ENCODE assay signal across 10 cellular contexts in genomic region chr3:60708191-60708975, GRCh38.
A peak's percentile ranks its signal among the peaks of the same experiment; 100 is the strongest.
DNase-seq lines count a peak whose midpoint lies in the region; ATAC-seq lines count a peak whose summit lies in the region.
"Had no signal": no experiment of that assay in that cellular context is flagged by ENCODE, and none has a peak within 500 bp of the region (broad histone marks: within the 10 kb centered on the region; RNA-seq: fewer than 3 reads in every experiment).

No MANE protein-coding gene starts in this region.

- peaks cover 4 to 7% of the 10 kb centered on the region in 2 donors for H3K9me3 Mint-ChIP-seq in stimulated activated naive CD8-positive, alpha-beta T cell treated with anti-CD3 and anti-CD28 coated beads, Interleukin-15, amount 100 ng/mL, for 72 hours

- H3K4me2 ChIP-seq in skeletal muscle satellite cell (ENCODE audit: low read length), result peak overlapping the region; percentile 55

- H3K9ac ChIP-seq in skeletal muscle satellite cell (ENCODE audit: low read depth, low read length), result peak overlapping the region; percentile 33

- ATAC-seq in HG03439 (IDR thresholded peaks at IDR 0.05; ENCODE audit: unreplicated experiment), result no peak
- no peak for ATAC-seq in stimulated activated naive CD8-positive, alpha-beta T cell treated with anti-CD3 and anti-CD28 coated beads, Interleukin-15, amount 100 ng/mL, for 72 hours

- H3K4me3 ChIP-seq in skeletal muscle satellite cell (ENCODE audit: low read length), result no peak overlapping the region

- H3K4me3 Mint-ChIP-seq in stimulated activated naive CD8-positive, alpha-beta T cell treated with anti-CD3 and anti-CD28 coated beads, Interleukin-15, amount 100 ng/mL, for 72 hours, result no peak overlapping the region
- H3K4me3 Mint-ChIP-seq: naive B cell had no signal

- no peaks in the 10 kb centered on the region for H3K27me3 Mint-ChIP-seq in stimulated activated naive CD8-positive, alpha-beta T cell treated with anti-CD3 and anti-CD28 coated beads, Interleukin-15, amount 100 ng/mL, for 72 hours
- H3K27me3 Mint-ChIP-seq: naive B cell had no signal

- no peaks in the 10 kb centered on the region for H3K4me1 Mint-ChIP-seq in stimulated activated naive CD8-positive, alpha-beta T cell treated with anti-CD3 and anti-CD28 coated beads, Interleukin-15, amount 100 ng/mL, for 72 hours
- H3K4me1 Mint-ChIP-seq: naive B cell had no signal

- peaks cover 30% of the 10 kb centered on the region for H3K4me1 ChIP-seq in skeletal muscle satellite cell (ENCODE audit: control insufficient read depth, insufficient read depth, low read length)

- no peak overlapping the region for H3K27ac Mint-ChIP-seq in stimulated activated naive CD8-positive, alpha-beta T cell treated with anti-CD3 and anti-CD28 coated beads, Interleukin-15, amount 100 ng/mL, for 72 hours
- H3K27ac Mint-ChIP-seq: naive B cell had no signal

- DNase-seq in NCI-H2107 treated with DMSO at 0.1 percent for 48 hours (lab: John Stamatoyannopoulos, UW; ENCODE audit: unreplicated experiment) (peak; percentile 17), NCI-H2107 (lab: John Stamatoyannopoulos, UW) (no peak), NCI-H2227 (lab: John Stamatoyannopoulos, UW; ENCODE audit: unreplicated experiment) (peak; percentile 17), epithelial cell of prostate (ENCODE audit: low read depth, low spot score) (peak; percentile 5), iPS-NIHi7 (ENCODE audit: extremely low spot score) (no peak)
- DNase-seq in stimulated activated naive CD8-positive, alpha-beta T cell treated with anti-CD3 and anti-CD28 coated beads, Interleukin-15, amount 100 ng/mL, for 72 hours, result no peak
- DNase-seq: naive B cell; NK-92 treated with Interleukin-12 subunit alpha and Interleukin-12 subunit beta, amount 100 ng/mL, for 24 hours had no signal

- H3K9me3 ChIP-seq in skeletal muscle satellite cell (replicated peaks; ENCODE audit: low read length), result no peaks in the 10 kb centered on the region

- H3K27me3 ChIP-seq in skeletal muscle satellite cell (ENCODE audit: control insufficient read depth, insufficient read depth, low read length), result no peaks in the 10 kb centered on the region

- H3K36me3 ChIP-seq in skeletal muscle satellite cell (ENCODE audit: insufficient read depth, low read length), result no peaks in the 10 kb centered on the region

- H3K27ac ChIP-seq in epithelial cell of prostate, result no peak overlapping the region

Comparison
In these comparisons a context has a peak if more than half of its experiments do, and no peak if none do; other contexts are left out.
1. DNase-seq: peak in NCI-H2107 treated with DMSO at 0.1 percent for 48 hours (single experiment), NCI-H2227 (single experiment) and epithelial cell of prostate (single experiment); none in NCI-H2107 (single experiment), iPS-NIHi7 (single experiment) and stimulated activated naive CD8-positive, alpha-beta T cell treated with anti-CD3 and anti-CD28 coated beads, Interleukin-15, amount 100 ng/mL, for 72 hours (0 of 2).